Comparison of ENCODE assay signal across 34 cellular contexts in the genomic region with DNA sequence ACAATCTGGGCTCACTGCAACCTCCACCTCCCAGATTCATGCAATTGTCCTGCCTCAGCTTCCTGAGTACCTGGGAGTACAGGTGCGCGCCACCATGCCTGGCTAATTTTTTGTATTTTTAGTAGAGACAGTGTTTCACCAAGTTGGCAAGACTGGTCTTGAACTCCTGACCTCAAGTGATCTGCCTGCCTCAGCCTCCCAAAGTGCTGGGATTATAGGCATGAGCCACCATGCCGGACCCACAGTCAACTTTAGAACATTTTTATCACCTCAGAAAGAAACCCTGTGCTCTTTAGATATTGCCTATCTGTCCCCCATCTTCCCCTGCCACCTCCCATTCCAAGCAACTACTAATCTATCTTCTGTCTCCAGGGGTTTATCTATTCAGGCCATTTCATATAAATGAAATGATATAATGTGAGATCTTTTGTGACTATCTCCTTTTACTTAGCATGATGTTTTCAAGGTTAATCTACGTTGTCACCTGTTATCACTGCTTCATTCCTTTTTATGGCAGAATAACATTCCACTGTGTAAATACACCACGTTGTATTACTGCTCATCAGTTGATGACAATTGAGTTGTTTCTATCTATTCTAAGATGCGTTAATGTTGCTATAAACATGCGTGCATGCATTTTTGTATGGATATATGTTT.
"Had no signal": no experiment of that assay in that cellular context is flagged by ENCODE, and none has a peak within 500 bp of the region (broad histone marks: within the 10 kb centered on the region; RNA-seq: fewer than 3 reads in every experiment).

No MANE protein-coding gene starts in this region.

- H3K4me1 ChIP-seq: adrenal gland, body of pancreas, breast epithelium had no signal

- ATAC-seq: activated CD8-positive, alpha-beta T cell treated with anti-CD3 and anti-CD28 coated beads for 36 hours; activated naive CD4-positive, alpha-beta T cell treated with anti-CD3 and anti-CD28 coated beads, Interleukin-2, amount 50 U/mL, for 72 hours; activated T-cell treated with anti-CD3 and anti-CD28 coated beads, Interleukin-2, amount 50 U/mL, for 4 hours; activated T-cell treated with anti-CD3 and anti-CD28 coated beads, Interleukin-2, amount 50 U/mL, for 72 hours; activated T-helper 17 cell treated with anti-CD3 and anti-CD28 coated beads, Interleukin-2, amount 50 U/mL, for 72 hours; body of pancreas had no signal

- H3K4me3 ChIP-seq: adrenal gland, body of pancreas, breast epithelium had no signal

- FAIRE-seq: astrocyte, TTC549 had no signal

- H3K27me3 ChIP-seq: adrenal gland, body of pancreas, brain microvascular endothelial cell, breast epithelium had no signal

- H3K9me3 ChIP-seq: adrenal gland, body of pancreas, breast epithelium had no signal

- H3K36me3 ChIP-seq: adrenal gland, brain microvascular endothelial cell, breast epithelium had no signal

- DNase-seq: activated B cell treated with CpG ODN at 0.5 μM for 24 hours; activated CD4-positive, alpha-beta memory T cell treated with anti-CD3 and anti-CD28 coated beads for 36 hours; activated CD4-positive, alpha-beta T cell treated with anti-CD3 and anti-CD28 coated beads for 4 hours; activated CD4-positive, alpha-beta T cell treated with anti-CD3 and anti-CD28 coated beads, Interleukin-2, amount 10 ng/mL, durations not matched to agents 24 days and 14 days; activated CD4-positive, alpha-beta T cell treated with anti-CD3 and anti-CD28 coated beads, Interleukin-2, amount 50 U/mL, for 1 hour; activated CD4-positive, alpha-beta T cell treated with anti-CD3 and anti-CD28 coated beads, Interleukin-2, amount 50 U/mL, for 4 hours; activated CD4-positive, CD25-positive, alpha-beta regulatory T cell treated with anti-CD3 and anti-CD28 coated beads, Interleukin-2, amount 50 U/mL, for 72 hours; activated CD8-positive, alpha-beta memory T cell treated with anti-CD3 and anti-CD28 coated beads, Interleukin-2, amount 50 U/mL, for 4 hours; activated CD8-positive, alpha-beta T cell treated with anti-CD3 and anti-CD28 coated beads for 36 hours; activated effector memory CD4-positive, alpha-beta T cell treated with anti-CD3 and anti-CD28 coated beads, Interleukin-2, amount 50 U/mL, for 16 hours; activated gamma-delta T cell treated with Interleukin-2 at 50 U/mL for 16 hours; activated naive CD4-positive, alpha-beta T cell; activated naive CD4-positive, alpha-beta T cell treated with anti-CD3 and anti-CD28 coated beads for 36 hours; activated naive CD4-positive, alpha-beta T cell treated with anti-CD3 and anti-CD28 coated beads, Interleukin-2, amount 50 U/mL, for 16 hours; activated naive CD8-positive, alpha-beta T cell treated with anti-CD3 and anti-CD28 coated beads for 36 hours; activated T-cell treated with anti-CD3 and anti-CD28 coated beads for 4 hours; activated T-cell treated with anti-CD3 and anti-CD28 coated beads, Interleukin-2, amount 50 U/mL, for 1 hour; activated T-cell treated with anti-CD3 and anti-CD28 coated beads, Interleukin-2, amount 50 U/mL, for 4 hours; activated T-cell treated with anti-CD3 and anti-CD28 coated beads, Interleukin-2, amount 50 U/mL, for 72 hours; adrenal gland; amniotic stem cell; aorta; body of pancreas; brain microvascular endothelial cell; central memory CD4-positive, alpha-beta T cell; T-helper 1 cell; T-helper 2 cell; T-helper 9 cell had no signal

- H3K27ac ChIP-seq: adrenal gland, body of pancreas, brain microvascular endothelial cell, breast epithelium, VCaP had no signal
